In the genomic region with DNA sequence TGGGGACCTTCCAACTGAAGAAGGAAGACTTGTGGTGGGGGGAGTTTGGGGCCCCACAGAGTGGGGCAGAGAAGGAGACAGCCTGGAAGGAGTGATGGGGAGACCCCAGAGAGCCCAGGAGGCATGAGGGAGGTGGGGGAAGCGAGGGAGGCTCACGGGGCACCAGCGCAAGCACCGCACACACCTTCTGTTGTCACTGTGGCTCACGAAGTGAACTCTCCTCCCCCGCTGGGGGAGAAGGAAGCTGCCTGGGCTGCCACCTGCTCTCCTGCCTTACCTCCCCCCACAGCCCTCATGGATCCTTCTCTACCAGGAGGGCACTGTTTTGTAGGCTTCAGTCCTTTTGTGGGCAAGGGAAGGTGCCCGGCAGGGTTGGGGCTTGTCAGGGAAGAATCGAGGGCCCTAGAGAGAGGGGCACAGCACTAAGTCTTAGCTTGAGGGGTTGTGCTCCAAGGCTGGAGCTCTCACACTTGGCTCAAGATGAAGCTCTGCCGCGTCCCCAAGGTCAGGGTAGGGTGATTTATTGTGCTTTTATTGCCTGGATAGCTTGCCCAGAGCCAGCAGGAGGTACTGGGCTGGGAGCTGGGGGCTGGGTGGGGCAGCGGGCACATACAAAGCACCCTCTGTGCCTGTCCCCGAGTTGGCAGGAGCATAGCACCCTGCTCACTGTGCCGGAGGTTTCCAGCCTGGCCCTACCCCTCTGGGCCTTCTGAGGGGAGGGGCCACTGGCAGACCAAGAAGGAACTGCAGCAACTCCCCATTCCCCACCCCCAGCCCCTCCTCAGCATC, we compare ENCODE assay signal across 15 cellular contexts. TPM values are rescaled to one million over a fixed set of nuclear protein-coding genes. Genes with fewer than 3 reads are reported as not detected.
A peak's percentile ranks its signal among the peaks of the same experiment; 100 is the strongest.
DNase-seq lines count a peak whose midpoint lies in the region; ATAC-seq, FAIRE-seq and TF ChIP-seq lines count a peak whose summit lies in the region.
"Had no signal": no experiment of that assay in that cellular context is flagged by ENCODE, and none has a peak within 500 bp of the region (broad histone marks: within the 10 kb centered on the region; RNA-seq: fewer than 3 reads in every experiment).

No MANE protein-coding gene starts in this region.

- FAIRE-seq in HTR-8/SVneo (lab: Jason Lieb, UNC), result peak; percentile 38
- FAIRE-seq: H54, keratinocyte had no signal

- H3K9me2 ChIP-seq in MM.1S (replicated peaks; ENCODE audit: insufficient read depth, low read length), result no peaks in the 10 kb centered on the region

- H3K27ac ChIP-seq in BLaER1 (no peak overlapping the region), MM.1S (ENCODE audit: low read length) (no peak overlapping the region)
- H3K27ac ChIP-seq: brain microvascular endothelial cell, neural progenitor cell had no signal

- no peaks in the 10 kb centered on the region for H3F3A ChIP-seq in MM.1S (ENCODE audit: insufficient read depth, low read length)

- peaks cover 3% of the 10 kb centered on the region for H3K79me2 ChIP-seq in MM.1S (ENCODE audit: low read length)

- POLR2A ChIA-PET in activated CD8-positive, alpha-beta T cell treated with anti-CD3 and anti-CD28 coated beads, Interleukin-2, amount 10 ng/mL, durations not matched to agents 7 days and 5 days (lab: Charles Lee), result interaction anchor here (1.2 kb wide), 1 partner anchor 56 kb away, joined by 3 read pairs; the partner anchor contains the start of gene PGAP3

- no peak overlapping the region for H3K4me3 ChIP-seq in BLaER1
- no peak overlapping the region for H3K4me3 ChIP-seq in MM.1S (ENCODE audit: low read length)
- no peak overlapping the region for H3K4me3 ChIP-seq in MG63
- H3K4me3 ChIP-seq: neural progenitor cell had no signal

- no peak for ATAC-seq in HG02852 (IDR thresholded peaks at IDR 0.05; ENCODE audit: unreplicated experiment)
- ATAC-seq in activated CD8-positive, alpha-beta T cell treated with anti-CD3 and anti-CD28 coated beads, Interleukin-2, amount 10 ng/mL, durations not matched to agents 7 days and 5 days, result no peak
- ATAC-seq: activated T-cell treated with anti-CD3 and anti-CD28 coated beads, Interleukin-2, amount 50 U/mL, for 72 hours; esophagus mucosa had no signal

- TF ChIP-seq CTCF in nephron (IDR thresholded peaks at IDR 0.05; ENCODE audit: unreplicated experiment in 3 of 3), result no peak
- TF ChIP-seq CTCF in MM.1S (IDR thresholded peaks at IDR 0.05; ENCODE audit: low read length), result no peak

- H3K9ac ChIP-seq in BLaER1, result 0 out of 2 replicates have a peak overlapping the region, but pooled peaks have one; percentile 49
- no peak overlapping the region for H3K9ac ChIP-seq in MM.1S (ENCODE audit: low read length)
- H3K9ac ChIP-seq: neural progenitor cell had no signal

- H3K36me3 ChIP-seq in BLaER1 (no peaks in the 10 kb centered on the region), MM.1S (replicated peaks; ENCODE audit: insufficient read depth, low read length) (no peaks in the 10 kb centered on the region), MG63 (no peaks in the 10 kb centered on the region)
- H3K36me3 ChIP-seq: brain microvascular endothelial cell, neural progenitor cell had no signal

- DNase-seq in HTR-8/SVneo (ENCODE audit: insufficient read length, low spot score) (no peak), amygdala (lab: John Stamatoyannopoulos, UW) (peak in 48 of 56 donors; percentile 22 to 89 (median 68)), MM.1S (no peak), MG63 (no peak)
- DNase-seq in activated CD8-positive, alpha-beta T cell treated with anti-CD3 and anti-CD28 coated beads, Interleukin-2, amount 10 ng/mL, durations not matched to agents 7 days and 5 days, result no peak
- DNase-seq: activated T-cell treated with anti-CD3 and anti-CD28 coated beads, Interleukin-2, amount 50 U/mL, for 72 hours; brain microvascular endothelial cell; stimulated activated naive CD4-positive, alpha-beta T cell treated with Interleukin-2 at 50 U/mL for 16 hours had no signal

- H3K27me3 Mint-ChIP-seq in nephron (ENCODE audit: low read depth), result peaks cover 44% of the 10 kb centered on the region
- peaks cover 30% of the 10 kb centered on the region for H3K27me3 Mint-ChIP-seq in activated CD8-positive, alpha-beta T cell treated with anti-CD3 and anti-CD28 coated beads, Interleukin-2, amount 10 ng/mL, durations not matched to agents 7 days and 5 days (ENCODE audit: low read depth)

- H3K27ac Mint-ChIP-seq in nephron, result peak overlapping the region in 1 of 3 experiments; percentile 74
- H3K27ac Mint-ChIP-seq in activated CD8-positive, alpha-beta T cell treated with anti-CD3 and anti-CD28 coated beads, Interleukin-2, amount 10 ng/mL, durations not matched to agents 7 days and 5 days, result no peak overlapping the region
- H3K27ac Mint-ChIP-seq: activated T-cell treated with anti-CD3 and anti-CD28 coated beads, Interleukin-2, amount 50 U/mL, for 72 hours had no signal

- no peaks in the 10 kb centered on the region for H3K36me3 Mint-ChIP-seq in nephron (ENCODE audit: low read depth)
- no peaks in the 10 kb centered on the region for H3K36me3 Mint-ChIP-seq in activated CD8-positive, alpha-beta T cell treated with anti-CD3 and anti-CD28 coated beads, Interleukin-2, amount 10 ng/mL, durations not matched to agents 7 days and 5 days (ENCODE audit: low read depth)
- H3K36me3 Mint-ChIP-seq: neural progenitor cell had no signal

- H4K20me1 ChIP-seq in BLaER1 (no peaks in the 10 kb centered on the region), MM.1S (ENCODE audit: insufficient read depth, low read length) (no peaks in the 10 kb centered on the region)

- CTCF ChIA-PET in activated CD8-positive, alpha-beta T cell treated with anti-CD3 and anti-CD28 coated beads, Interleukin-2, amount 10 ng/mL, durations not matched to agents 7 days and 5 days (lab: Charles Lee), result interaction anchor here (1.0 to 6.5 kb wide), 5 partner anchors 10 to 84 kb away, joined by 3 to 189 read pairs (median 8); no protein-coding TSS in a partner anchor

- H3K9me3 Mint-ChIP-seq in nephron, result no peaks in the 10 kb centered on the region
- no peaks in the 10 kb centered on the region for H3K9me3 Mint-ChIP-seq in activated CD8-positive, alpha-beta T cell treated with anti-CD3 and anti-CD28 coated beads, Interleukin-2, amount 10 ng/mL, durations not matched to agents 7 days and 5 days (ENCODE audit: insufficient read depth)
- H3K9me3 Mint-ChIP-seq: activated T-cell treated with anti-CD3 and anti-CD28 coated beads, Interleukin-2, amount 50 U/mL, for 72 hours; neural progenitor cell had no signal

- peaks cover 7% of the 10 kb centered on the region for H3K27me3 ChIP-seq in BLaER1
- peaks cover 26% of the 10 kb centered on the region for H3K27me3 ChIP-seq in MM.1S (replicated peaks; ENCODE audit: insufficient read depth, low read length)
- peaks cover under 1% of the 10 kb centered on the region; the same call in 1 of the 2 replicates for H3K27me3 ChIP-seq in MG63

- H3K4me2 ChIP-seq in BLaER1, result peak overlapping the region; percentile 45
- no peak overlapping the region for H3K4me2 ChIP-seq in MM.1S (ENCODE audit: low read depth, low read length)
- H3K4me2 ChIP-seq: neural progenitor cell had no signal

- peak overlapping the region in 2 of 3 experiments; percentile 5 to 33 for H3K4me3 Mint-ChIP-seq in nephron
- no peak overlapping the region for H3K4me3 Mint-ChIP-seq in activated CD8-positive, alpha-beta T cell treated with anti-CD3 and anti-CD28 coated beads, Interleukin-2, amount 10 ng/mL, durations not matched to agents 7 days and 5 days
- H3K4me3 Mint-ChIP-seq: activated T-cell treated with anti-CD3 and anti-CD28 coated beads, Interleukin-2, amount 50 U/mL, for 72 hours had no signal

- peaks cover 24% of the 10 kb centered on the region for H3K4me1 Mint-ChIP-seq in nephron
- H3K4me1 Mint-ChIP-seq in activated CD8-positive, alpha-beta T cell treated with anti-CD3 and anti-CD28 coated beads, Interleukin-2, amount 10 ng/mL, durations not matched to agents 7 days and 5 days (ENCODE audit: low read depth), result peaks cover 38% of the 10 kb centered on the region

- peaks cover 78% of the 10 kb centered on the region for H3K4me1 ChIP-seq in BLaER1
- H3K4me1 ChIP-seq in MM.1S (ENCODE audit: low read length), result no peaks in the 10 kb centered on the region; the same call in 1 of the 2 replicates

- H2AFZ ChIP-seq in MM.1S (ENCODE audit: low read length), result no peak overlapping the region
- H2AFZ ChIP-seq: neural progenitor cell had no signal

- H3K9me3 ChIP-seq in BLaER1 (no peaks in the 10 kb centered on the region), MM.1S (replicated peaks; ENCODE audit: insufficient read depth, low read length) (no peaks in the 10 kb centered on the region), MG63 (no peaks in the 10 kb centered on the region)

RNA-seq across cellular contexts. Expression of gene STARD3, which starts 4.6 kb away (rescaled TPM):
- total RNA-seq in activated CD8-positive, alpha-beta T cell treated with anti-CD3 and anti-CD28 coated beads, Interleukin-2, amount 10 ng/mL, durations not matched to agents 7 days and 5 days, result 10 to 100 TPM; 69.0 to 72.1 TPM
- total RNA-seq in MG63 (2014; rRNA removed; shearing (Covaris generic); ENCODE audit: low replicate concordance), result 55.2 and 61.8 TPM in 2 replicates

RNA-seq across cellular contexts. Expression of gene PPP1R1B, which starts 5.6 kb away (rescaled TPM):
- not detected for total RNA-seq in activated CD8-positive, alpha-beta T cell treated with anti-CD3 and anti-CD28 coated beads, Interleukin-2, amount 10 ng/mL, durations not matched to agents 7 days and 5 days
- not detected in 2 replicates for total RNA-seq in MG63 (2014; rRNA removed; shearing (Covaris generic); ENCODE audit: low replicate concordance)
- total RNA-seq: activated T-cell treated with anti-CD3 and anti-CD28 coated beads, Interleukin-2, amount 50 U/mL, for 72 hours had no signal

RNA-seq across cellular contexts. Expression of gene NEUROD2, which starts 24.6 kb away (rescaled TPM):
- total RNA-seq in activated CD8-positive, alpha-beta T cell treated with anti-CD3 and anti-CD28 coated beads, Interleukin-2, amount 10 ng/mL, durations not matched to agents 7 days and 5 days, result not detected
- not detected in 2 replicates for total RNA-seq in MG63 (2014; rRNA removed; shearing (Covaris generic); ENCODE audit: low replicate concordance)
- total RNA-seq: activated T-cell treated with anti-CD3 and anti-CD28 coated beads, Interleukin-2, amount 50 U/mL, for 72 hours; esophagus mucosa had no signal

RNA-seq across cellular contexts. Expression of gene TCAP, which starts 32.8 kb away (rescaled TPM):
- 1 to 10 TPM; 1.3 to 1.8 TPM for total RNA-seq in activated CD8-positive, alpha-beta T cell treated with anti-CD3 and anti-CD28 coated beads, Interleukin-2, amount 10 ng/mL, durations not matched to agents 7 days and 5 days
- 0.07 TPM in 1 of 2 replicates, not detected in the other for total RNA-seq in MG63 (2014; rRNA removed; shearing (Covaris generic); ENCODE audit: low replicate concordance)

RNA-seq across cellular contexts. Expression of gene PNMT, which starts 35.9 kb away (rescaled TPM):
- total RNA-seq in activated CD8-positive, alpha-beta T cell treated with anti-CD3 and anti-CD28 coated beads, Interleukin-2, amount 10 ng/mL, durations not matched to agents 7 days and 5 days, result not detected
- total RNA-seq in MG63 (2014; rRNA removed; shearing (Covaris generic); ENCODE audit: low replicate concordance), result not detected in 2 replicates

Comparison
In these comparisons a context has a peak if more than half of its experiments do, and no peak if none do; other contexts are left out.
1. DNase-seq: peak in amygdala (48 of 56); none in HTR-8/SVneo (single experiment), MM.1S (single experiment), activated CD8-positive, alpha-beta T cell treated with anti-CD3 and anti-CD28 coated beads, Interleukin-2, amount 10 ng/mL, durations not matched to agents 7 days and 5 days (single experiment) and MG63 (single experiment).